ENCODE assay signal across 1 cellular context in the genomic region with DNA sequence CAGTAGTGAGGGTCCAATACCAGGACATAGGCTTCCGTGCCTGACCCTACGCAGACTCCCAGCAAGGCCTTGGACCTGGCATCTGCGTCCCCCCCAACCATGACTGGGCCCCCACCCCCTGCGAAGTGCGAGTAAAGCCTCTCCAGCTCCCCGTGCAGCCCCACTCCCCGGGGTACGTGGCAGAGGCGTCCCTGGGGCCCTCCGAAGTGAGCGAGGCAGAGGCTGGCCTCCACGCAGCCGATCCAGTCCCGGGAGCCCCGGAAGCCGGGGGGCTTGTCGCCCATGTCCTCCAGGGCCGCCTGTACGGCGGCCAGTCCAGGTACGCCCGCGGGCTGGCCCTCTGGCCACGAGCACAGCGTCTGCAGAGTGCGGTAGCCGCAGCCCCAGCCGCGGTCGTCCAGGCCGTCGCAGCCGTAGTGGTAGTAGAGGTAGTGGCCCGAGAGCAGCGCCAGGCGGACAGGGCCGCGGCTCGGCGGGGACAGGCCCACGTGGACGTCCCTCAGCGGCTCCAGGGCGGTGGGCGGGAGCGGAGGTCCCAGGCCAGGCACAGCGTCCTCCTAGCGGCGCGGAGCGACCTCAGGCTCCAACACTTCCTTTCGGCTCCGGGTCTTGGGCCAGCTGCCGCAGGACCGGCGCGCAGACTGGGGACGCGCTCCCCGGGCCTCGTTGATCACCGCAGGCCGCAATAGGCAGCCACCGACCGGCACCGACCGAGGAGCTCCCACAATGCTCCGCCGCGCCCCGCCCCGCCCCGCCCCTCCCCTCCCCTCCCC.
TF ChIP-seq lines count a peak whose summit lies in the region.

A gene (minus strand): TSS at position 728 of the 773 bp plus-strand sequence. CDS start 444 bp downstream, at position 284.

TF ChIP-seq in HepG2, 621 proteins besides CTCF, POLR2A, EP300 and RAD21 (continued from another document and continues in another):
- TF ChIP-seq, protein P1, sequence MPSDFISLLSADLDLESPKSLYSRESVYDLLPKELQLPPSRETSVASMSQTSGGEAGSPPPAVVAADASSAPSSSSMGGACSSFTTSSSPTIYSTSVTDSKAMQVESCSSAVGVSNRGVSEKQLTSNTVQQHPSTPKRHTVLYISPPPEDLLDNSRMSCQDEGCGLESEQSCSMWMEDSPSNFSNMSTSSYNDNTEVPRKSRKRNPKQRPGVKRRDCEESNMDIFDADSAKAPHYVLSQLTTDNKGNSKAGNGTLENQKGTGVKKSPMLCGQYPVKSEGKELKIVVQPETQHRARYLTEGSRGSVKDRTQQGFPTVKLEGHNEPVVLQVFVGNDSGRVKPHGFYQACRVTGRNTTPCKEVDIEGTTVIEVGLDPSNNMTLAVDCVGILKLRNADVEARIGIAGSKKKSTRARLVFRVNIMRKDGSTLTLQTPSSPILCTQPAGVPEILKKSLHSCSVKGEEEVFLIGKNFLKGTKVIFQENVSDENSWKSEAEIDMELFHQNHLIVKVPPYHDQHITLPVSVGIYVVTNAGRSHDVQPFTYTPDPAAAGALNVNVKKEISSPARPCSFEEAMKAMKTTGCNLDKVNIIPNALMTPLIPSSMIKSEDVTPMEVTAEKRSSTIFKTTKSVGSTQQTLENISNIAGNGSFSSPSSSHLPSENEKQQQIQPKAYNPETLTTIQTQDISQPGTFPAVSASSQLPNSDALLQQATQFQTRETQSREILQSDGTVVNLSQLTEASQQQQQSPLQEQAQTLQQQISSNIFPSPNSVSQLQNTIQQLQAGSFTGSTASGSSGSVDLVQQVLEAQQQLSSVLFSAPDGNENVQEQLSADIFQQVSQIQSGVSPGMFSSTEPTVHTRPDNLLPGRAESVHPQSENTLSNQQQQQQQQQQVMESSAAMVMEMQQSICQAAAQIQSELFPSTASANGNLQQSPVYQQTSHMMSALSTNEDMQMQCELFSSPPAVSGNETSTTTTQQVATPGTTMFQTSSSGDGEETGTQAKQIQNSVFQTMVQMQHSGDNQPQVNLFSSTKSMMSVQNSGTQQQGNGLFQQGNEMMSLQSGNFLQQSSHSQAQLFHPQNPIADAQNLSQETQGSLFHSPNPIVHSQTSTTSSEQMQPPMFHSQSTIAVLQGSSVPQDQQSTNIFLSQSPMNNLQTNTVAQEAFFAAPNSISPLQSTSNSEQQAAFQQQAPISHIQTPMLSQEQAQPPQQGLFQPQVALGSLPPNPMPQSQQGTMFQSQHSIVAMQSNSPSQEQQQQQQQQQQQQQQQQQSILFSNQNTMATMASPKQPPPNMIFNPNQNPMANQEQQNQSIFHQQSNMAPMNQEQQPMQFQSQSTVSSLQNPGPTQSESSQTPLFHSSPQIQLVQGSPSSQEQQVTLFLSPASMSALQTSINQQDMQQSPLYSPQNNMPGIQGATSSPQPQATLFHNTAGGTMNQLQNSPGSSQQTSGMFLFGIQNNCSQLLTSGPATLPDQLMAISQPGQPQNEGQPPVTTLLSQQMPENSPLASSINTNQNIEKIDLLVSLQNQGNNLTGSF (CRISPR knock-in tag; IDR thresholded peaks at IDR 0.05), result peak; percentile 90
- TF ChIP-seq EED (CRISPR knock-in tag; IDR thresholded peaks at IDR 0.05) (peak; percentile 98), FOXA3 (CRISPR knock-in tag; IDR thresholded peaks at IDR 0.05) (0 out of 2 replicates have a peak, but pooled peaks have one; percentile 14), NONO (IDR thresholded peaks at IDR 0.05) (no peak), NONO (CRISPR knock-in tag; conservative IDR thresholded peaks at IDR 0.05) (peak; percentile 59), FIP1L1 (IDR thresholded peaks at IDR 0.05; ENCODE audit: borderline replicate concordance, insufficient read depth, low read depth, low read length) (no peak), SRY (CRISPR knock-in tag; IDR thresholded peaks at IDR 0.05) (peak; percentile 89; the same call in 1 of the 2 replicates), ZMYM3 (CRISPR knock-in tag; IDR thresholded peaks at IDR 0.05) (no peak), KMT2A (CRISPR knock-in tag; IDR thresholded peaks at IDR 0.05) (peak; percentile 75), AKAP8 (CRISPR knock-in tag; IDR thresholded peaks at IDR 0.05) (no peak), KLF9 (CRISPR knock-in tag; IDR thresholded peaks at IDR 0.05; ENCODE audit: low read depth) (no peak), TEAD2 (CRISPR knock-in tag; IDR thresholded peaks at IDR 0.05) (peak; percentile 92; the same call in 1 of the 2 replicates), ZMYM2 (CRISPR knock-in tag; IDR thresholded peaks at IDR 0.05) (no peak), NFKBIZ (CRISPR knock-in tag; IDR thresholded peaks at IDR 0.05) (peak; percentile 64; the same call in 1 of the 2 replicates), SCMH1 (CRISPR knock-in tag; IDR thresholded peaks at IDR 0.05; ENCODE audit: borderline replicate concordance) (no peak), ZNF367 (CRISPR knock-in tag; IDR thresholded peaks at IDR 0.05; ENCODE audit: borderline replicate concordance) (peak; percentile 84; the same call in 1 of the 2 replicates), HES4 (CRISPR knock-in tag; IDR thresholded peaks at IDR 0.05; ENCODE audit: borderline replicate concordance) (peak; percentile 95), ARHGAP35 (CRISPR knock-in tag; IDR thresholded peaks at IDR 0.05; ENCODE audit: borderline replicate concordance) (peak; percentile 21; the same call in 1 of the 2 replicates), ZNF619 (CRISPR knock-in tag; IDR thresholded peaks at IDR 0.05) (0 out of 2 replicates have a peak, but pooled peaks have one; percentile 30), SAP130 (CRISPR knock-in tag; IDR thresholded peaks at IDR 0.05; ENCODE audit: low read depth) (peak; percentile 92), ATF7 (IDR thresholded peaks at IDR 0.05) (no peak), ATF7 (CRISPR knock-in tag; IDR thresholded peaks at IDR 0.05) (0 out of 2 replicates have a peak, but pooled peaks have one; percentile 31), PITX1 (CRISPR knock-in tag; IDR thresholded peaks at IDR 0.05) (peak; percentile 17; the same call in 1 of the 2 replicates), KDM1A (CRISPR knock-in tag; IDR thresholded peaks at IDR 0.05) (no peak), TBX2 (CRISPR knock-in tag; IDR thresholded peaks at IDR 0.05; ENCODE audit: borderline replicate concordance) (peak; percentile 87), ZNF121 (CRISPR knock-in tag; IDR thresholded peaks at IDR 0.05) (peak; percentile 13; the same call in 1 of the 2 replicates), REPIN1 (CRISPR knock-in tag; IDR thresholded peaks at IDR 0.05; ENCODE audit: borderline replicate concordance, low read depth) (0 out of 2 replicates have a peak, but pooled peaks have one; percentile 56), PAWR (CRISPR knock-in tag; IDR thresholded peaks at IDR 0.05; ENCODE audit: borderline replicate concordance) (no peak), ASH2L (IDR thresholded peaks at IDR 0.05; ENCODE audit: insufficient read length, low read depth, low read length) (peak; percentile 78)
- TF ChIP-seq, protein P2, sequence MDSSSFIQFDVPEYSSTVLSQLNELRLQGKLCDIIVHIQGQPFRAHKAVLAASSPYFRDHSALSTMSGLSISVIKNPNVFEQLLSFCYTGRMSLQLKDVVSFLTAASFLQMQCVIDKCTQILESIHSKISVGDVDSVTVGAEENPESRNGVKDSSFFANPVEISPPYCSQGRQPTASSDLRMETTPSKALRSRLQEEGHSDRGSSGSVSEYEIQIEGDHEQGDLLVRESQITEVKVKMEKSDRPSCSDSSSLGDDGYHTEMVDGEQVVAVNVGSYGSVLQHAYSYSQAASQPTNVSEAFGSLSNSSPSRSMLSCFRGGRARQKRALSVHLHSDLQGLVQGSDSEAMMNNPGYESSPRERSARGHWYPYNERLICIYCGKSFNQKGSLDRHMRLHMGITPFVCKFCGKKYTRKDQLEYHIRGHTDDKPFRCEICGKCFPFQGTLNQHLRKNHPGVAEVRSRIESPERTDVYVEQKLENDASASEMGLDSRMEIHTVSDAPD (CRISPR knock-in tag; IDR thresholded peaks at IDR 0.05), result peak; percentile 45; the same call in 1 of the 2 replicates
- TF ChIP-seq, protein P3, sequence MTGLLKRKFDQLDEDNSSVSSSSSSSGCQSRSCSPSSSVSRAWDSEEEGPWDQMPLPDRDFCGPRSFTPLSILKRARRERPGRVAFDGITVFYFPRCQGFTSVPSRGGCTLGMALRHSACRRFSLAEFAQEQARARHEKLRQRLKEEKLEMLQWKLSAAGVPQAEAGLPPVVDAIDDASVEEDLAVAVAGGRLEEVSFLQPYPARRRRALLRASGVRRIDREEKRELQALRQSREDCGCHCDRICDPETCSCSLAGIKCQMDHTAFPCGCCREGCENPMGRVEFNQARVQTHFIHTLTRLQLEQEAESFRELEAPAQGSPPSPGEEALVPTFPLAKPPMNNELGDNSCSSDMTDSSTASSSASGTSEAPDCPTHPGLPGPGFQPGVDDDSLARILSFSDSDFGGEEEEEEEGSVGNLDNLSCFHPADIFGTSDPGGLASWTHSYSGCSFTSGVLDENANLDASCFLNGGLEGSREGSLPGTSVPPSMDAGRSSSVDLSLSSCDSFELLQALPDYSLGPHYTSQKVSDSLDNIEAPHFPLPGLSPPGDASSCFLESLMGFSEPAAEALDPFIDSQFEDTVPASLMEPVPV (CRISPR knock-in tag; IDR thresholded peaks at IDR 0.05), result peak; percentile 64; the same call in 1 of the 2 replicates
- TF ChIP-seq, protein P4, sequence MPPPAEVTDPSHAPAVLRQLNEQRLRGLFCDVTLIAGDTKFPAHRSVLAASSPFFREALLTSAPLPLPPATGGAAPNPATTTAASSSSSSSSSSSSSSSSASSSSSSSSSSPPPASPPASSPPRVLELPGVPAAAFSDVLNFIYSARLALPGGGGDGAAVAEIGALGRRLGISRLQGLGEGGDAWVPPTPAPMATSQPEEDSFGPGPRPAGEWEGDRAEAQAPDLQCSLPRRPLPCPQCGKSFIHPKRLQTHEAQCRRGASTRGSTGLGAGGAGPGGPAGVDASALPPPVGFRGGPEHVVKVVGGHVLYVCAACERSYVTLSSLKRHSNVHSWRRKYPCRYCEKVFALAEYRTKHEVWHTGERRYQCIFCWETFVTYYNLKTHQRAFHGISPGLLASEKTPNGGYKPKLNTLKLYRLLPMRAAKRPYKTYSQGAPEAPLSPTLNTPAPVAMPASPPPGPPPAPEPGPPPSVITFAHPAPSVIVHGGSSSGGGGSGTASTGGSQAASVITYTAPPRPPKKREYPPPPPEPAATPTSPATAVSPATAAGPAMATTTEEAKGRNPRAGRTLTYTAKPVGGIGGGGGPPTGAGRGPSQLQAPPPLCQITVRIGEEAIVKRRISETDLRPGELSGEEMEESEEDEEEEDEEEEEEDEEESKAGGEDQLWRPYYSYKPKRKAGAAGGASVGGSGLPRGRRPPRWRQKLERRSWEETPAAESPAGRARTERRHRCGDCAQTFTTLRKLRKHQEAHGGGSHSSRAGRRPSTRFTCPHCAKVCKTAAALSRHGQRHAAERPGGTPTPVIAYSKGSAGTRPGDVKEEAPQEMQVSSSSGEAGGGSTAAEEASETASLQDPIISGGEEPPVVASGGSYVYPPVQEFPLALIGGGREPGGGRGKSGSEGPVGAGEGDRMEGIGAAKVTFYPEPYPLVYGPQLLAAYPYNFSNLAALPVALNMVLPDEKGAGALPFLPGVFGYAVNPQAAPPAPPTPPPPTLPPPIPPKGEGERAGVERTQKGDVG (CRISPR knock-in tag; IDR thresholded peaks at IDR 0.05; ENCODE audit: borderline replicate concordance), result no peak; the same call in 1 of the 2 replicates
- TF ChIP-seq, protein P5, sequence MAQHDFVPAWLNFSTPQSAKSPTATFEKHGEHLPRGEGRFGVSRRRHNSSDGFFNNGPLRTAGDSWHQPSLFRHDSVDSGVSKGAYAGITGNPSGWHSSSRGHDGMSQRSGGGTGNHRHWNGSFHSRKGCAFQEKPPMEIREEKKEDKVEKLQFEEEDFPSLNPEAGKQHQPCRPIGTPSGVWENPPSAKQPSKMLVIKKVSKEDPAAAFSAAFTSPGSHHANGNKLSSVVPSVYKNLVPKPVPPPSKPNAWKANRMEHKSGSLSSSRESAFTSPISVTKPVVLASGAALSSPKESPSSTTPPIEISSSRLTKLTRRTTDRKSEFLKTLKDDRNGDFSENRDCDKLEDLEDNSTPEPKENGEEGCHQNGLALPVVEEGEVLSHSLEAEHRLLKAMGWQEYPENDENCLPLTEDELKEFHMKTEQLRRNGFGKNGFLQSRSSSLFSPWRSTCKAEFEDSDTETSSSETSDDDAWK (CRISPR knock-in tag; IDR thresholded peaks at IDR 0.05), result no peak
- TF ChIP-seq, protein P6, sequence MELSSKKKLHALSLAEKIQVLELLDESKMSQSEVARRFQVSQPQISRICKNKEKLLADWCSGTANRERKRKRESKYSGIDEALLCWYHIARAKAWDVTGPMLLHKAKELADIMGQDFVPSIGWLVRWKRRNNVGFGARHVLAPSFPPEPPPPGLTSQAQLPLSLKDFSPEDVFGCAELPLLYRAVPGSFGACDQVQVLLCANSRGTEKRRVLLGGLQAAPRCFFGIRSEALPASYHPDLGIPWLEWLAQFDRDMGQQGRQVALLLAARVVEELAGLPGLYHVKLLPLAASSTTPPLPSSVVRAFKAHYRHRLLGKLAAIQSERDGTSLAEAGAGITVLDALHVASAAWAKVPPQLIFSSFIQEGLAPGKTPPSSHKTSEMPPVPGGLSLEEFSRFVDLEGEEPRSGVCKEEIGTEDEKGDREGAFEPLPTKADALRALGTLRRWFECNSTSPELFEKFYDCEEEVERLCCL (CRISPR knock-in tag; IDR thresholded peaks at IDR 0.05; ENCODE audit: borderline replicate concordance), result peak; percentile 83
- TF ChIP-seq, protein P7, sequence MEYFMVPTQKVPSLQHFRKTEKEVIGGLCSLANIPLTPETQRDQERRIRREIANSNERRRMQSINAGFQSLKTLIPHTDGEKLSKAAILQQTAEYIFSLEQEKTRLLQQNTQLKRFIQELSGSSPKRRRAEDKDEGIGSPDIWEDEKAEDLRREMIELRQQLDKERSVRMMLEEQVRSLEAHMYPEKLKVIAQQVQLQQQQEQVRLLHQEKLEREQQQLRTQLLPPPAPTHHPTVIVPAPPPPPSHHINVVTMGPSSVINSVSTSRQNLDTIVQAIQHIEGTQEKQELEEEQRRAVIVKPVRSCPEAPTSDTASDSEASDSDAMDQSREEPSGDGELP (IDR thresholded peaks at IDR 0.05; ENCODE audit: borderline replicate concordance, low read depth), result no peak
- TF ChIP-seq, protein P8, sequence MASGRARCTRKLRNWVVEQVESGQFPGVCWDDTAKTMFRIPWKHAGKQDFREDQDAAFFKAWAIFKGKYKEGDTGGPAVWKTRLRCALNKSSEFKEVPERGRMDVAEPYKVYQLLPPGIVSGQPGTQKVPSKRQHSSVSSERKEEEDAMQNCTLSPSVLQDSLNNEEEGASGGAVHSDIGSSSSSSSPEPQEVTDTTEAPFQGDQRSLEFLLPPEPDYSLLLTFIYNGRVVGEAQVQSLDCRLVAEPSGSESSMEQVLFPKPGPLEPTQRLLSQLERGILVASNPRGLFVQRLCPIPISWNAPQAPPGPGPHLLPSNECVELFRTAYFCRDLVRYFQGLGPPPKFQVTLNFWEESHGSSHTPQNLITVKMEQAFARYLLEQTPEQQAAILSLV (CRISPR knock-in tag; IDR thresholded peaks at IDR 0.05; ENCODE audit: borderline replicate concordance), result peak; percentile 92
- TF ChIP-seq, protein P9, sequence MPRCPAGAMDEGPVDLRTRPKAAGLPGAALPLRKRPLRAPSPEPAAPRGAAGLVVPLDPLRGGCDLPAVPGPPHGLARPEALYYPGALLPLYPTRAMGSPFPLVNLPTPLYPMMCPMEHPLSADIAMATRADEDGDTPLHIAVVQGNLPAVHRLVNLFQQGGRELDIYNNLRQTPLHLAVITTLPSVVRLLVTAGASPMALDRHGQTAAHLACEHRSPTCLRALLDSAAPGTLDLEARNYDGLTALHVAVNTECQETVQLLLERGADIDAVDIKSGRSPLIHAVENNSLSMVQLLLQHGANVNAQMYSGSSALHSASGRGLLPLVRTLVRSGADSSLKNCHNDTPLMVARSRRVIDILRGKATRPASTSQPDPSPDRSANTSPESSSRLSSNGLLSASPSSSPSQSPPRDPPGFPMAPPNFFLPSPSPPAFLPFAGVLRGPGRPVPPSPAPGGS (CRISPR knock-in tag; IDR thresholded peaks at IDR 0.05), result peak; percentile 43; the same call in 1 of the 2 replicates
